In genomic region chr1:1274299-1274930, GRCh38 we compare ENCODE assay signal across 6 cellular contexts. TPM values are rescaled to one million over a fixed set of nuclear protein-coding genes. Genes with fewer than 3 reads are reported as not detected.
DNase-seq lines count a peak whose midpoint lies in the region; ATAC-seq lines count a peak whose summit lies in the region.

No MANE protein-coding gene starts in this region.

- ATAC-seq in HG03432 (IDR thresholded peaks at IDR 0.05; ENCODE audit: unreplicated experiment), result peak; percentile 32
- peak; percentile 38 for ATAC-seq in sciatic nerve
- no peak for ATAC-seq in GM18517 (IDR thresholded peaks at IDR 0.05; ENCODE audit: unreplicated experiment)
- no peak for ATAC-seq in HG02798 (IDR thresholded peaks at IDR 0.05; ENCODE audit: poor library complexity, unreplicated experiment)

- peak overlapping the region; percentile 97 for H3K4me3 ChIP-seq in ectodermal cell (ENCODE audit: insufficient read depth, low read depth, low read length)

- H3K9me3 ChIP-seq in ectodermal cell (ENCODE audit: control insufficient read depth, low read length), result no peaks in the 10 kb centered on the region

- no peak overlapping the region for H3K27ac ChIP-seq in ectodermal cell (ENCODE audit: insufficient read depth, low read depth, low read length, poor library complexity, severe bottlenecking)

- intact Hi-C loops in sciatic nerve (cut with DNase I), result no loop called here

- WGBS in ectodermal cell, 2 experiments, result 41% methylated on average over 31 of the region's 31 CpGs

- no peak for DNase-seq in sciatic nerve (ENCODE audit: low spot score)
- DNase-seq in DMS79 (lab: John Stamatoyannopoulos, UW), result no peak

- peaks cover 22% of the 10 kb centered on the region for H3K4me1 ChIP-seq in ectodermal cell (ENCODE audit: control insufficient read depth, insufficient read depth, low read length)

- H3K36me3 ChIP-seq in ectodermal cell (ENCODE audit: control insufficient read depth, insufficient read depth, low read length), result no peaks in the 10 kb centered on the region

- no peaks in the 10 kb centered on the region for H3K27me3 ChIP-seq in ectodermal cell (ENCODE audit: control insufficient read depth, insufficient read depth, low read length, poor library complexity, severe bottlenecking)

RNA-seq across cellular contexts. Expression of gene UBE2J2, which starts 0.8 kb away (rescaled TPM):
- 64.8 TPM for polyA plus RNA-seq in ectodermal cell (2013, experiment 1 of 4)
- polyA plus RNA-seq in ectodermal cell (2013, experiment 2 of 4), result 58.6 TPM
- polyA plus RNA-seq in ectodermal cell (2013, experiment 3 of 4), result 62.7 TPM
- polyA plus RNA-seq in ectodermal cell (2013, experiment 4 of 4), result 60.6 TPM
- 50.5 TPM for total RNA-seq in sciatic nerve

RNA-seq across cellular contexts. Expression of gene SCNN1D, which starts 5.8 kb away (rescaled TPM):
- 5.5 TPM for polyA plus RNA-seq in ectodermal cell (2013, experiment 1 of 4)
- 5.7 TPM for polyA plus RNA-seq in ectodermal cell (2013, experiment 2 of 4)
- 5.2 TPM for polyA plus RNA-seq in ectodermal cell (2013, experiment 3 of 4)
- polyA plus RNA-seq in ectodermal cell (2013, experiment 4 of 4), result 5.0 TPM
- total RNA-seq in sciatic nerve, result 12.5 TPM

RNA-seq across cellular contexts. Expression of gene C1QTNF12, which starts 27.9 kb away (rescaled TPM):
- 2.7 TPM for polyA plus RNA-seq in ectodermal cell (2013, experiment 1 of 4)
- 3.0 TPM for polyA plus RNA-seq in ectodermal cell (2013, experiment 2 of 4)
- 5.3 TPM for polyA plus RNA-seq in ectodermal cell (2013, experiment 3 of 4)
- polyA plus RNA-seq in ectodermal cell (2013, experiment 4 of 4), result 3.9 TPM
- 3.5 TPM for total RNA-seq in sciatic nerve

RNA-seq across cellular contexts. Expression of gene ACAP3, which starts 33.3 kb away (rescaled TPM):
- 41.7 TPM for polyA plus RNA-seq in ectodermal cell (2013, experiment 1 of 4)
- polyA plus RNA-seq in ectodermal cell (2013, experiment 2 of 4), result 45.9 TPM
- 40.2 TPM for polyA plus RNA-seq in ectodermal cell (2013, experiment 3 of 4)
- 45.9 TPM for polyA plus RNA-seq in ectodermal cell (2013, experiment 4 of 4)
- total RNA-seq in sciatic nerve, result 74.7 TPM

RNA-seq across cellular contexts. Expression of gene PUSL1, which starts 34.0 kb away (rescaled TPM):
- 18.1 TPM for polyA plus RNA-seq in ectodermal cell (2013, experiment 1 of 4)
- polyA plus RNA-seq in ectodermal cell (2013, experiment 2 of 4), result 19.2 TPM
- polyA plus RNA-seq in ectodermal cell (2013, experiment 3 of 4), result 16.2 TPM
- polyA plus RNA-seq in ectodermal cell (2013, experiment 4 of 4), result 17.3 TPM
- 11.3 TPM for total RNA-seq in sciatic nerve

Comparison
In these comparisons a context has a peak if more than half of its experiments do, and no peak if none do; other contexts are left out.
1. ATAC-seq: peak in HG03432 (single experiment) and sciatic nerve (single experiment); none in GM18517 (single experiment) and HG02798 (single experiment).